ENCODE assay signal across 13 cellular contexts in the genomic region with DNA sequence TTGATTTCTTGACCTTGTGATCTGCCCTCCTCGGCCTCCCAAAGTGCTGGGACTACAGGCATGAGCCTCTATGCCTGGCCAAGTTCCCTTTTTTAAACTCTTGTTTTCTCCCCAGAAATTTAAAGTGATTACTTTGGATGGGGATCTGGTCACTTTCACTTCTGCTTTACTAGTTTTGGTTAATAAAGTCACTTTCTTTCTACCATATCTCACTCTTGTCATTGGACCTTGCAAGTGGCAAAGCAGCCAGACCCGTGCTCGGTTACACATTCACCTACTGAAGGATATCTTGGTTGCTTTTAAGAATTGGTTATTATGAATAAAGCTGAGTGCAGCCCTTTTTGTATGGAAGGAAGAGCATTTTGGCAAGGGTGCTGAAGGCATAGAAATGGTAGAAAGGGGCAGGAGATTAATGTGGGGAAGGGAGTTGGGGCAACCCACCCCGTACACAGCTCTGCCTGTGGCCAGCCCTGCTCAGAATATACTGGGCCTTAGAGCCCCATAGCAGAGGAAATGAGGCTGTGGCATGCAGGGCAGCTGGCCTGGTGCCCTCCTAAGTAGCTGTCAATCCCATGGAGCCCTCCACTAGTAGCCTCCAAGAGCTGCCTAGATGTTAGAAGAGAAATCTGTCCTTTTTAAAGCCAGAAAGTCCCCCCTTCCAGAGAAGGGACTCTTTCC. TPM values are rescaled to one million over a fixed set of nuclear protein-coding genes. Genes with fewer than 3 reads are reported as not detected.
DNase-seq lines count a peak whose midpoint lies in the region; ATAC-seq, FAIRE-seq and TF ChIP-seq lines count a peak whose summit lies in the region.
"Had no signal": no experiment of that assay in that cellular context is flagged by ENCODE, and none has a peak within 500 bp of the region (broad histone marks: within the 10 kb centered on the region; RNA-seq: fewer than 3 reads in every experiment).

No MANE protein-coding gene starts in this region.

- DNase-seq in GM18507 (ENCODE audit: extremely low spot score, insufficient read length, low read depth) (peak; percentile 30), testis (no peak), inferior parietal cortex (ENCODE audit: extremely low spot score) (no peak), activated T-cell treated with anti-CD3 and anti-CD28 coated beads for 4 hours (no peak)
- DNase-seq in activated naive CD8-positive, alpha-beta T cell treated with anti-CD3 and anti-CD28 coated beads, Interleukin-2, amount 50 U/mL, for 24 hours = no peak
- no peak for DNase-seq in stimulated activated CD4-positive, alpha-beta T cell treated with anti-CD3 and anti-CD28 coated beads, Interleukin-15, amount 100 ng/mL, for 24 hours
- DNase-seq: left cardiac atrium; NK-92 treated with Interleukin-12 subunit alpha and Interleukin-12 subunit beta, amount 100 ng/mL, for 24 hours; stimulated activated CD4-positive, alpha-beta T cell treated with anti-CD3 and anti-CD28 coated beads, Interleukin-12 subunit alpha, Interleukin-12 subunit beta, amount 100 ng/mL, for 4 hours had no signal

- peak; percentile 98 for FAIRE-seq in GM18507 (lab: Jason Lieb, UNC)
- FAIRE-seq: G401.6 had no signal

- H3K9me3 Mint-ChIP-seq in activated naive CD8-positive, alpha-beta T cell treated with anti-CD3 and anti-CD28 coated beads, Interleukin-2, amount 50 U/mL, for 24 hours = peaks cover 6% of the 10 kb centered on the region

- intact Hi-C loops in testis (cut with DNase I; ENCODE audit: low total_unique reads) = no loop called here

- H3K36me3 ChIP-seq in testis (ENCODE audit: low read depth, missing control alignments) = no peaks in the 10 kb centered on the region

- no peak for TF ChIP-seq POLR2A in testis (IDR thresholded peaks at IDR 0.05)

- H3K27ac ChIP-seq in testis = no peak overlapping the region

- H3K4me3 ChIP-seq in testis = no peak overlapping the region

- no peak overlapping the region for H3K27ac Mint-ChIP-seq in activated naive CD8-positive, alpha-beta T cell treated with anti-CD3 and anti-CD28 coated beads, Interleukin-2, amount 50 U/mL, for 24 hours

- peaks cover 39% of the 10 kb centered on the region for H3K36me3 Mint-ChIP-seq in activated naive CD8-positive, alpha-beta T cell treated with anti-CD3 and anti-CD28 coated beads, Interleukin-2, amount 50 U/mL, for 24 hours (ENCODE audit: low read depth)
- H3K36me3 Mint-ChIP-seq: IgD-negative memory B cell had no signal

- no peaks in the 10 kb centered on the region for H3K27me3 Mint-ChIP-seq in activated naive CD8-positive, alpha-beta T cell treated with anti-CD3 and anti-CD28 coated beads, Interleukin-2, amount 50 U/mL, for 24 hours

- H3K9me3 ChIP-seq in testis = no peaks in the 10 kb centered on the region

- H3K4me3 Mint-ChIP-seq in activated naive CD8-positive, alpha-beta T cell treated with anti-CD3 and anti-CD28 coated beads, Interleukin-2, amount 50 U/mL, for 24 hours = no peak overlapping the region

- H3K4me1 ChIP-seq in testis = no peaks in the 10 kb centered on the region

- no peaks in the 10 kb centered on the region for H3K27me3 ChIP-seq in testis

- ATAC-seq in GM21381 (IDR thresholded peaks at IDR 0.05; ENCODE audit: unreplicated experiment) (peak; percentile 89), HG03175 (IDR thresholded peaks at IDR 0.05; ENCODE audit: unreplicated experiment) (peak; percentile 95)
- ATAC-seq in activated naive CD8-positive, alpha-beta T cell treated with anti-CD3 and anti-CD28 coated beads, Interleukin-2, amount 50 U/mL, for 24 hours = peak; percentile 26

- TF ChIP-seq CTCF in testis (IDR thresholded peaks at IDR 0.05) = no peak

- H3K4me1 Mint-ChIP-seq in activated naive CD8-positive, alpha-beta T cell treated with anti-CD3 and anti-CD28 coated beads, Interleukin-2, amount 50 U/mL, for 24 hours = peaks cover 60% of the 10 kb centered on the region

- 81 to 83% methylated on average over 4 of the region's 4 CpGs for WGBS in testis, 2 donors

RNA-seq across cellular contexts. Expression of a gene that starts 40.7 kb away (rescaled TPM):
- 1 to 10 TPM in 1 of 2 donors, under 1 TPM in 1; 0.63 to 1.4 TPM for total RNA-seq in testis
- polyA plus RNA-seq in testis (ENCODE audit: insufficient read depth, low read depth, low replicate concordance) = 5.8 TPM

Comparison
In these comparisons a context has a peak if more than half of its experiments do, and no peak if none do; other contexts are left out.
1. ATAC-seq: peak in every context shown above with its lines; median percentile 95 in HG03175; 89 in GM21381; 26 in activated naive CD8-positive, alpha-beta T cell treated with anti-CD3 and anti-CD28 coated beads, Interleukin-2, amount 50 U/mL, for 24 hours.